ENCODE assay signal across 21 cellular contexts in the genomic region with DNA sequence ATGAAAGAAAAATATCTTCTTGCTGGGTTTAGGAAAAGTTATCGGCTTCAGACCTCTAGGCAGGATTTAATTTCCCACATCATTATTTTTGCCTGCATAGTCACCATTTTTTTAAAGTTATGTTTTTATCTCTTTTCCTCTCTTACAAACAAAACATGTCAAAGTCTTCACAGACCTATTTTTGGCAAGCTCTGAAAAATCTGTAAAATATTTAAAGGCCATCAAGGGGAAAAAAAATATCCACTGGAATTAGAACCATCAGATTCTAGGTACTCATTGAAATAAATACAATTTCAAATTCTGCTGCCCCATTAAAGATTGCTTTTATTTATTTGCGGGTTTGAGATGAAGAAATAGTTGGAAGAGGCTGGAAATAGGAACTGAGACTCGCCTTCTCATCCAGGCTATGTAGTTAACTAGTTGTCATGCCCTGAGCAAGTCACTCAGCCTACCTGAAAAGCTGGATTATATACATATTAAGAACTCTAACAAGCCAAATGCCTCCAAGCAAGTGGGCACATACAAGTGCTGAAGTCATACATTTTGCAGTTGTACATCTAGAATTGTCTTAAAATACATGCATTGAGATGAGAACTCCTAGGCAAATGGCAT.
DNase-seq lines count a peak whose midpoint lies in the region; ATAC-seq and TF ChIP-seq lines count a peak whose summit lies in the region.
"Had no signal": no experiment of that assay in that cellular context is flagged by ENCODE, and none has a peak within 500 bp of the region (broad histone marks: within the 10 kb centered on the region; RNA-seq: fewer than 3 reads in every experiment).

No MANE protein-coding gene starts in this region.

- peaks cover 18% of the 10 kb centered on the region for H3K4me1 Mint-ChIP-seq in GM23338
- H3K4me1 Mint-ChIP-seq: activated naive CD8-positive, alpha-beta T cell treated with anti-CD3 and anti-CD28 coated beads, Interleukin-2, amount 50 U/mL, for 24 hours had no signal

- DNase-seq in GM23338 (ENCODE audit: low spot score) = no peak
- DNase-seq in ascending aorta (ENCODE audit: low spot score in 2 of 2) = no peak
- peak; percentile 79 for DNase-seq in fibroblast of the aortic adventitia (ENCODE audit: low read depth)
- no peak for DNase-seq in cortex of kidney (lab: John Stamatoyannopoulos, UW)
- DNase-seq: activated CD8-positive, alpha-beta T cell treated with anti-CD3 and anti-CD28 coated beads, Interleukin-2, amount 10 ng/mL, durations not matched to agents 7 days and 5 days; activated naive CD8-positive, alpha-beta T cell treated with anti-CD3 and anti-CD28 coated beads, Interleukin-2, amount 50 U/mL, for 24 hours; C1 segment of cervical spinal cord; cerebellar nuclear complex; DMS 273 treated with DMSO at 0.1 percent for 48 hours; kidney; mesendoderm; NCI-H1048; NCI-H2107; retina; stimulated activated CD4-positive, alpha-beta T cell treated with anti-CD3 and anti-CD28 coated beads, Interleukin-4, amount 100 ng/mL, for 4 hours; SW 1271 had no signal

- peak overlapping the region; percentile 6; the same call in 1 of the 2 replicates for H3K4me2 ChIP-seq in GM23338

- H3K9me2 ChIP-seq in GM23338 (ENCODE audit: insufficient read depth) = no peaks in the 10 kb centered on the region; the same call in 1 of the 2 replicates

- H3K9ac ChIP-seq in stomach smooth muscle (ENCODE audit: low read length in 2 of 2) = no peak overlapping the region

- ATAC-seq in GM23338 = no peak
- ATAC-seq in HG03460 (IDR thresholded peaks at IDR 0.05; ENCODE audit: unreplicated experiment) = no peak
- no peak for ATAC-seq in HG03439 (IDR thresholded peaks at IDR 0.05; ENCODE audit: unreplicated experiment)
- ATAC-seq: activated CD8-positive, alpha-beta T cell treated with anti-CD3 and anti-CD28 coated beads, Interleukin-2, amount 10 ng/mL, durations not matched to agents 7 days and 5 days; activated naive CD8-positive, alpha-beta T cell treated with anti-CD3 and anti-CD28 coated beads, Interleukin-2, amount 50 U/mL, for 24 hours; HCT116 had no signal

- no peak overlapping the region for H3K27ac ChIP-seq in GM23338 (ENCODE audit: low read depth)
- peak overlapping the region; percentile 42 to 70 for H3K27ac ChIP-seq in ascending aorta
- H3K27ac ChIP-seq in stomach smooth muscle (ENCODE audit: low read length) = peak overlapping the region; percentile 24

- H3K27me3 ChIP-seq in GM23338 (ENCODE audit: insufficient read depth) (no peaks in the 10 kb centered on the region), ascending aorta (no peaks in the 10 kb centered on the region), stomach smooth muscle (ENCODE audit: control insufficient read depth in 1 of 2, insufficient read depth in 2 of 2, low read length in 2 of 2) (no peaks in the 10 kb centered on the region)

- H3K4me3 ChIP-seq in GM23338 (no peak overlapping the region), ascending aorta (no peak overlapping the region), fibroblast of the aortic adventitia (ENCODE audit: low read depth, low read length) (no peak overlapping the region), stomach smooth muscle (ENCODE audit: low read length in 2 of 2) (no peak overlapping the region)

- H3K4me3 Mint-ChIP-seq in GM23338 = no peak overlapping the region
- H3K4me3 Mint-ChIP-seq: activated CD8-positive, alpha-beta T cell treated with anti-CD3 and anti-CD28 coated beads, Interleukin-2, amount 10 ng/mL, durations not matched to agents 7 days and 5 days; activated naive CD8-positive, alpha-beta T cell treated with anti-CD3 and anti-CD28 coated beads, Interleukin-2, amount 50 U/mL, for 24 hours; neural crest cell had no signal

- no peak overlapping the region for H2AFZ ChIP-seq in GM23338

- TF ChIP-seq CTCF in GM23338 (conservative IDR thresholded peaks at IDR 0.05; ENCODE audit: low read depth in 2 of 2) (no peak), ascending aorta (IDR thresholded peaks at IDR 0.05) (no peak), fibroblast of the aortic adventitia (IDR thresholded peaks at IDR 0.05; ENCODE audit: insufficient read depth, low read length) (no peak)

- H3K27ac Mint-ChIP-seq in GM23338 = no peak overlapping the region; the same call in 1 of the 2 replicates
- H3K27ac Mint-ChIP-seq: activated CD8-positive, alpha-beta T cell treated with anti-CD3 and anti-CD28 coated beads, Interleukin-2, amount 10 ng/mL, durations not matched to agents 7 days and 5 days; activated naive CD8-positive, alpha-beta T cell treated with anti-CD3 and anti-CD28 coated beads, Interleukin-2, amount 50 U/mL, for 24 hours had no signal

- no peaks in the 10 kb centered on the region for H4K20me1 ChIP-seq in GM23338 (replicated peaks; ENCODE audit: insufficient read depth)

- no peaks in the 10 kb centered on the region for H3K36me3 Mint-ChIP-seq in GM23338 (ENCODE audit: low read depth)

- H3K79me2 ChIP-seq in GM23338 (replicated peaks; ENCODE audit: insufficient read depth) = no peaks in the 10 kb centered on the region

- no peaks in the 10 kb centered on the region for H3K36me3 ChIP-seq in GM23338 (ENCODE audit: insufficient read depth)
- no peaks in the 10 kb centered on the region for H3K36me3 ChIP-seq in ascending aorta
- H3K36me3 ChIP-seq in stomach smooth muscle (ENCODE audit: control insufficient read depth in 2 of 2, insufficient read depth in 2 of 2, low read length in 2 of 2) = no peaks in the 10 kb centered on the region

- no peaks in the 10 kb centered on the region for H3F3A ChIP-seq in GM23338 (replicated peaks; ENCODE audit: low read depth)

- H3K4me1 ChIP-seq in GM23338 (ENCODE audit: insufficient read depth) (peaks cover 18% of the 10 kb centered on the region), ascending aorta (peaks cover 0 to 44% of the 10 kb centered on the region in 2 donors), stomach smooth muscle (ENCODE audit: control insufficient read depth, insufficient read depth, low read length) (peaks cover 8% of the 10 kb centered on the region)

- H3K9me3 Mint-ChIP-seq in GM23338 = no peaks in the 10 kb centered on the region
- H3K9me3 Mint-ChIP-seq: activated naive CD8-positive, alpha-beta T cell treated with anti-CD3 and anti-CD28 coated beads, Interleukin-2, amount 50 U/mL, for 24 hours had no signal

- intact Hi-C loops in ascending aorta (cut with DNase I) = loop anchor here (5.0 kb wide), 1 partner anchor 49 kb away; no protein-coding TSS in a partner anchor

- H3K9me3 ChIP-seq in ascending aorta (no peaks in the 10 kb centered on the region), stomach smooth muscle (ENCODE audit: control insufficient read depth in 2 of 2, low read length in 2 of 2) (no peaks in the 10 kb centered on the region)

- peaks cover 9% of the 10 kb centered on the region for H3K27me3 Mint-ChIP-seq in GM23338 (ENCODE audit: insufficient read depth, low read depth, poor library complexity)

TF ChIP-seq in GM23338, 12 proteins besides CTCF, POLR2A, EP300 and RAD21 (continues in another document):
- TF ChIP-seq CREB1 (CRISPR knock-in tag; IDR thresholded peaks at IDR 0.05; ENCODE audit: low read depth) (no peak), EZH2phosphoT487 (IDR thresholded peaks at IDR 0.05; ENCODE audit: unreplicated experiment) (no peak), POLR2AphosphoS5 (IDR thresholded peaks at IDR 0.05; ENCODE audit: low read depth) (no peak), NANOG (IDR thresholded peaks at IDR 0.05; ENCODE audit: borderline replicate concordance) (no peak), JUNB (IDR thresholded peaks at IDR 0.05; ENCODE audit: unreplicated experiment) (no peak), ZNF114 (CRISPR knock-in tag; IDR thresholded peaks at IDR 0.05) (no peak), EZH2 (IDR thresholded peaks at IDR 0.05; ENCODE audit: low read depth, unreplicated experiment) (no peak)
